In the genomic region with DNA sequence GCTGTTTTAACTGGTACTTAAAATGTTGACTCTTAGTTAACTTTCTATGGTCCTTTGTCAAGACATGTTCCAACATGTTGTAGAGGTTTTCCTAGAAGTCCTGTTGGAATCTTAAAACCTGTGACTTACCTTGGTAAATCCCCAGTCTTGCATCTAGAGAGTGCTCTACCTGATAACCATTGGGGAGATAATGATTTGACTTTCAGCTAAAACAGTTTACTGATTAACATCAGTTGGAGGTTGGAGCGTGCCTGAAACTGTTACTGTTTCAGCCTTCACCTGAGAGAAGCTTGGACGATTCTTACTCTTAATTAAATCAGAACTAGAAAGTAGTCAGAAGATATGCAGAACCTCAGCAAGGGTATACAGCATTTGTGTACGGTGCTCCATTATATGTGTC, we compare ENCODE assay signal across 11 cellular contexts. TPM values are rescaled to one million over a fixed set of nuclear protein-coding genes. Genes with fewer than 3 reads are reported as not detected.
DNase-seq lines count a peak whose midpoint lies in the region; ATAC-seq and TF ChIP-seq lines count a peak whose summit lies in the region.
"Had no signal": no experiment of that assay in that cellular context is flagged by ENCODE, and none has a peak within 500 bp of the region (broad histone marks: within the 10 kb centered on the region; RNA-seq: fewer than 3 reads in every experiment).

No MANE protein-coding gene starts in this region.

- H3K9ac ChIP-seq in DND-41 (ENCODE audit: low read depth, low read length): no peak overlapping the region
- H3K9ac ChIP-seq in OCI-LY3 (ENCODE audit: low read length): 0 out of 2 replicates have a peak overlapping the region, but pooled peaks have one; percentile 13
- H3K9ac ChIP-seq in SK-N-SH: no peak overlapping the region

- H2AFZ ChIP-seq in DND-41 (ENCODE audit: low read depth, low read length) (no peak overlapping the region), OCI-LY3 (ENCODE audit: low read depth, low read length) (no peak overlapping the region), SK-N-SH (ENCODE audit: low read depth) (no peak overlapping the region)

- WGBS in suprapubic skin: 60% methylated on average over 3 of the region's 3 CpGs
- 95% methylated on average over 3 of the region's 3 CpGs for WGBS in SK-N-SH (ENCODE audit: low lambda C conversion rate)

- H3K4me2 ChIP-seq in DND-41 (ENCODE audit: insufficient read depth, low read length): no peak overlapping the region
- H3K4me2 ChIP-seq in OCI-LY3 (ENCODE audit: low read length): peak overlapping the region; percentile 52
- no peak overlapping the region for H3K4me2 ChIP-seq in SK-N-SH

- TF ChIP-seq RAD21 in SK-N-SH (IDR thresholded peaks at IDR 0.05; ENCODE audit: low read length): no peak

- no peak for ATAC-seq in DND-41 (ENCODE audit: insufficient read depth, low read depth)
- ATAC-seq in GM21390 (IDR thresholded peaks at IDR 0.05; ENCODE audit: unreplicated experiment): peak; percentile 44

- peaks cover 82% of the 10 kb centered on the region for H3K79me2 ChIP-seq in DND-41 (ENCODE audit: insufficient read depth, low read length)
- H3K79me2 ChIP-seq in OCI-LY3 (ENCODE audit: low read length): peaks cover 79% of the 10 kb centered on the region
- H3K79me2 ChIP-seq in SK-N-SH (ENCODE audit: insufficient read depth): peaks cover 67% of the 10 kb centered on the region

- POLR2A ChIA-PET in SK-N-SH (lab: Yijun Ruan, JAX): interaction anchor here (0.8 to 1.6 kb wide), 2 partner anchors 9 to 18 kb away, joined by 4 to 6 read pairs; a partner anchor contains a TSS

- no peak for DNase-seq in DND-41
- DNase-seq in kidney tubule cell (ENCODE audit: low spot score): peak; percentile 56
- DNase-seq in suprapubic skin (ENCODE audit: low spot score in 2 of 2): no peak
- no peak for DNase-seq in SK-N-SH
- no peak for DNase-seq in germinal center (ENCODE audit: low spot score)
- DNase-seq: DMS 273 treated with DMSO at 0.1 percent for 48 hours, SIG-M5, upper lobe of left lung had no signal

- CTCF ChIA-PET in SK-N-SH (lab: Yijun Ruan, JAX): interaction anchor here (1.0 to 3.6 kb wide), 4 partner anchors 17 to 282 kb away, joined by 3 to 15 read pairs (median 4); no protein-coding TSS in a partner anchor

- TF ChIP-seq CTCF in DND-41 (IDR thresholded peaks at IDR 0.05; ENCODE audit: borderline replicate concordance, extremely low read depth, low read length, poor library complexity, severe bottlenecking) (no peak), OCI-LY3 (IDR thresholded peaks at IDR 0.05; ENCODE audit: low read depth, low read length) (no peak), suprapubic skin (IDR thresholded peaks at IDR 0.05) (no peak), SK-N-SH (IDR thresholded peaks at IDR 0.05) (no peak)

- H3K36me3 ChIP-seq in DND-41 (ENCODE audit: insufficient read depth, low read length) (peaks cover 70% of the 10 kb centered on the region), OCI-LY3 (replicated peaks; ENCODE audit: low read depth, low read length) (peaks cover 77% of the 10 kb centered on the region), suprapubic skin (peaks cover 45% of the 10 kb centered on the region), SK-N-SH (replicated peaks in 1 of 2; ENCODE audit: control insufficient read depth in 1 of 2, insufficient read depth in 2 of 2, low read length in 1 of 2) (peaks cover 45 to 63% of the 10 kb centered on the region in 2 experiments)

- H4K20me1 ChIP-seq in DND-41 (ENCODE audit: insufficient read depth, low read length): peaks cover 30% of the 10 kb centered on the region
- peaks cover 25% of the 10 kb centered on the region for H4K20me1 ChIP-seq in OCI-LY3 (ENCODE audit: insufficient read depth, low read length)
- peaks cover 28% of the 10 kb centered on the region for H4K20me1 ChIP-seq in SK-N-SH (ENCODE audit: insufficient read depth)

- no peak for TF ChIP-seq EP300 in suprapubic skin (IDR thresholded peaks at IDR 0.05)
- no peak for TF ChIP-seq EP300 in SK-N-SH (IDR thresholded peaks at IDR 0.05; ENCODE audit: borderline replicate concordance in 1 of 2, low read depth in 1 of 2, low read length in 1 of 2)

- H3K4me3 ChIP-seq in DND-41 (ENCODE audit: low read depth in 1 of 2, low read length in 2 of 2) (no peak overlapping the region), OCI-LY3 (ENCODE audit: low read length) (peak overlapping the region; percentile 16), suprapubic skin (no peak overlapping the region), SK-N-SH (ENCODE audit: low read depth in 2 of 2, low read length in 1 of 2) (no peak overlapping the region)
- H3K4me3 ChIP-seq: prostate gland, upper lobe of left lung had no signal

- no peak for TF ChIP-seq POLR2A in suprapubic skin (IDR thresholded peaks at IDR 0.05)

- peaks cover 7% of the 10 kb centered on the region for H3F3A ChIP-seq in SK-N-SH (replicated peaks; ENCODE audit: insufficient read depth)

- H3K4me1 ChIP-seq in DND-41 (ENCODE audit: insufficient read depth, low read length) (peaks cover 36% of the 10 kb centered on the region), OCI-LY3 (ENCODE audit: low read length) (peaks cover 55% of the 10 kb centered on the region), suprapubic skin (peaks cover 22% of the 10 kb centered on the region), SK-N-SH (ENCODE audit: control insufficient read depth in 1 of 2, insufficient read depth in 2 of 2, low read depth in 1 of 2, low read length in 1 of 2) (no peaks in the 10 kb centered on the region)

- no peaks in the 10 kb centered on the region for H3K27me3 ChIP-seq in DND-41 (ENCODE audit: insufficient read depth, low read length, poor library complexity)
- H3K27me3 ChIP-seq in OCI-LY3 (ENCODE audit: low read depth, low read length): no peaks in the 10 kb centered on the region
- no peaks in the 10 kb centered on the region for H3K27me3 ChIP-seq in suprapubic skin
- no peaks in the 10 kb centered on the region for H3K27me3 ChIP-seq in SK-N-SH (ENCODE audit: insufficient read depth)
- H3K27me3 ChIP-seq: upper lobe of left lung had no signal

- H3K9me3 ChIP-seq in DND-41 (ENCODE audit: insufficient read depth, low read length, severe bottlenecking): peaks cover 4% of the 10 kb centered on the region
- H3K9me3 ChIP-seq in OCI-LY3 (ENCODE audit: insufficient read depth, low read length): peaks cover 18% of the 10 kb centered on the region; the same call in 1 of the 2 replicates
- H3K9me3 ChIP-seq in suprapubic skin: no peaks in the 10 kb centered on the region
- 0 out of 2 replicates have a peak, but pooled peaks cover 3% of the 10 kb centered on the region for H3K9me3 ChIP-seq in SK-N-SH
- H3K9me3 ChIP-seq: prostate gland, upper lobe of left lung had no signal

- H3K9me2 ChIP-seq in SK-N-SH: no peaks in the 10 kb centered on the region

- H3K27ac ChIP-seq in DND-41 (ENCODE audit: low read length) (peak overlapping the region; percentile 57; the same call in 1 of the 2 replicates), OCI-LY3 (ENCODE audit: low read length) (peak overlapping the region; percentile 80), suprapubic skin (no peak overlapping the region), SK-N-SH (ENCODE audit: low read depth in 2 of 2, low read length in 1 of 2) (peak overlapping the region in 1 of 2 experiments; percentile 11; a peak in 1 of 4 replicates)
- H3K27ac ChIP-seq: prostate gland, upper lobe of left lung had no signal

TF ChIP-seq in SK-N-SH, 30 proteins besides CTCF, POLR2A, EP300 and RAD21 (continues in another document):
- no peak for TF ChIP-seq SIN3A (IDR thresholded peaks at IDR 0.05; ENCODE audit: borderline replicate concordance, low read depth, low read length)
- no peak for TF ChIP-seq GABPA (IDR thresholded peaks at IDR 0.05; ENCODE audit: low read depth)
- TF ChIP-seq TEAD4 (IDR thresholded peaks at IDR 0.05; ENCODE audit: borderline replicate concordance, insufficient read depth): no peak
- TF ChIP-seq, protein P1, sequence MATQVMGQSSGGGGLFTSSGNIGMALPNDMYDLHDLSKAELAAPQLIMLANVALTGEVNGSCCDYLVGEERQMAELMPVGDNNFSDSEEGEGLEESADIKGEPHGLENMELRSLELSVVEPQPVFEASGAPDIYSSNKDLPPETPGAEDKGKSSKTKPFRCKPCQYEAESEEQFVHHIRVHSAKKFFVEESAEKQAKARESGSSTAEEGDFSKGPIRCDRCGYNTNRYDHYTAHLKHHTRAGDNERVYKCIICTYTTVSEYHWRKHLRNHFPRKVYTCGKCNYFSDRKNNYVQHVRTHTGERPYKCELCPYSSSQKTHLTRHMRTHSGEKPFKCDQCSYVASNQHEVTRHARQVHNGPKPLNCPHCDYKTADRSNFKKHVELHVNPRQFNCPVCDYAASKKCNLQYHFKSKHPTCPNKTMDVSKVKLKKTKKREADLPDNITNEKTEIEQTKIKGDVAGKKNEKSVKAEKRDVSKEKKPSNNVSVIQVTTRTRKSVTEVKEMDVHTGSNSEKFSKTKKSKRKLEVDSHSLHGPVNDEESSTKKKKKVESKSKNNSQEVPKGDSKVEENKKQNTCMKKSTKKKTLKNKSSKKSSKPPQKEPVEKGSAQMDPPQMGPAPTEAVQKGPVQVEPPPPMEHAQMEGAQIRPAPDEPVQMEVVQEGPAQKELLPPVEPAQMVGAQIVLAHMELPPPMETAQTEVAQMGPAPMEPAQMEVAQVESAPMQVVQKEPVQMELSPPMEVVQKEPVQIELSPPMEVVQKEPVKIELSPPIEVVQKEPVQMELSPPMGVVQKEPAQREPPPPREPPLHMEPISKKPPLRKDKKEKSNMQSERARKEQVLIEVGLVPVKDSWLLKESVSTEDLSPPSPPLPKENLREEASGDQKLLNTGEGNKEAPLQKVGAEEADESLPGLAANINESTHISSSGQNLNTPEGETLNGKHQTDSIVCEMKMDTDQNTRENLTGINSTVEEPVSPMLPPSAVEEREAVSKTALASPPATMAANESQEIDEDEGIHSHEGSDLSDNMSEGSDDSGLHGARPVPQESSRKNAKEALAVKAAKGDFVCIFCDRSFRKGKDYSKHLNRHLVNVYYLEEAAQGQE (IDR thresholded peaks at IDR 0.05; ENCODE audit: low read depth, low read length): no peak
- TF ChIP-seq, protein P2, sequence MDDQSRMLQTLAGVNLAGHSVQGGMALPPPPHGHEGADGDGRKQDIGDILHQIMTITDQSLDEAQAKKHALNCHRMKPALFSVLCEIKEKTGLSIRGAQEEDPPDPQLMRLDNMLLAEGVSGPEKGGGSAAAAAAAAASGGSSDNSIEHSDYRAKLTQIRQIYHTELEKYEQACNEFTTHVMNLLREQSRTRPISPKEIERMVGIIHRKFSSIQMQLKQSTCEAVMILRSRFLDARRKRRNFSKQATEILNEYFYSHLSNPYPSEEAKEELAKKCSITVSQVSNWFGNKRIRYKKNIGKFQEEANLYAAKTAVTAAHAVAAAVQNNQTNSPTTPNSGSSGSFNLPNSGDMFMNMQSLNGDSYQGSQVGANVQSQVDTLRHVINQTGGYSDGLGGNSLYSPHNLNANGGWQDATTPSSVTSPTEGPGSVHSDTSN (IDR thresholded peaks at IDR 0.05): no peak

RNA-seq across cellular contexts. Expression of a gene that starts 8.8 kb away (rescaled TPM):
- 100 to 1,000 TPM in 1 of 4 donors, 10 to 100 TPM in 3; 49.1 to 222 (median 63.2) TPM for total RNA-seq in suprapubic skin
- 6.2 and 9.2 TPM in 2 replicates for polyA plus RNA-seq in SK-N-SH (2012; rRNA removed)
- 3.4 and 3.7 TPM in 2 replicates for polyA plus RNA-seq in SK-N-SH (2012; cell fraction: cytosol; rRNA removed)
- 21.0 and 47.4 TPM in 2 replicates for polyA plus RNA-seq in SK-N-SH (2012; cell fraction: nucleus; rRNA removed)

RNA-seq across cellular contexts. Expression of a gene that starts 30.4 kb away (rescaled TPM):
- 100 to 1,000 TPM in 2 of 4 donors, 10 to 100 TPM in 2; 70.7 to 162 (median 94.5) TPM for total RNA-seq in suprapubic skin
- 6.5 and 6.6 TPM in 2 replicates for polyA plus RNA-seq in SK-N-SH (2012; rRNA removed)
- 2.4 and 3.6 TPM in 2 replicates for polyA plus RNA-seq in SK-N-SH (2012; cell fraction: cytosol; rRNA removed)
- polyA plus RNA-seq in SK-N-SH (2012; cell fraction: nucleus; rRNA removed): 10.2 and 11.2 TPM in 2 replicates
